ENCODE assay signal across 30 cellular contexts in genomic region chr1:180510882-180511281, GRCh38. TPM values are rescaled to one million over a fixed set of nuclear protein-coding genes. Genes with fewer than 3 reads are reported as not detected.
"Had no signal": no experiment of that assay in that cellular context is flagged by ENCODE, and none has a peak within 500 bp of the region (broad histone marks: within the 10 kb centered on the region; RNA-seq: fewer than 3 reads in every experiment).

No MANE protein-coding gene starts in this region.

- H3K9me3 ChIP-seq: stomach, suprapubic skin, testis, thoracic aorta, thyroid gland, tibial artery, tibial nerve, transverse colon, upper lobe of left lung, upper lobe of right lung, uterus, vagina had no signal

- FAIRE-seq: urothelium cell line had no signal

- ATAC-seq: stimulated activated effector memory CD8-positive, alpha-beta T cell treated with anti-CD3 and anti-CD28 coated beads, Interleukin-12 subunit alpha, Interleukin-12 subunit beta, amount 100 ng/mL, for 72 hours; stimulated activated memory B cell treated with anti-CD40 and anti-IgM and Interleukin-4, amounts not matched to agents 10 μg/mL and 1 μg/mL and 100 μg/mL, for 72 hours; stimulated activated naive B cell treated with anti-CD40 and anti-IgM and Interleukin-4, amounts not matched to agents 10 μg/mL and 1 μg/mL and 100 μg/mL, for 72 hours; stimulated activated naive CD8-positive, alpha-beta T cell treated with anti-CD3 and anti-CD28 coated beads, Interleukin-15, amount 100 ng/mL, for 72 hours; stimulated activated naive CD8-positive, alpha-beta T cell treated with anti-CD3 and anti-CD28 coated beads, Interleukin-15, Interleukin-2, amounts not matched to agents 100 U/mL and 50 U/mL, for 24 hours; upper lobe of right lung had no signal

- DNase-seq: stimulated activated CD4-positive, alpha-beta T cell treated with anti-CD3 and anti-CD28 coated beads, Interleukin-2, amount 100 ng/mL, for 48 hours; stimulated activated CD4-positive, alpha-beta T cell treated with anti-CD3 and anti-CD28 coated beads, Interleukin-4, amount 100 ng/mL, for 1 hour; stimulated activated CD4-positive, alpha-beta T cell treated with anti-CD3 and anti-CD28 coated beads, Interleukin-4, amount 100 ng/mL, for 24 hours; stimulated activated CD4-positive, alpha-beta T cell treated with anti-CD3 and anti-CD28 coated beads, Interleukin-4, amount 100 ng/mL, for 4 hours; stimulated activated CD8-positive, alpha-beta memory T cell treated with anti-CD3 and anti-CD28 coated beads, Interleukin-4, amount 100 ng/mL, for 48 hours; stimulated activated naive B cell treated with anti-CD40 and anti-IgM and Interleukin-4, amounts not matched to agents 10 μg/mL and 1 μg/mL and 100 μg/mL, for 72 hours; stimulated activated naive CD4-positive, alpha-beta T cell; stimulated activated naive CD4-positive, alpha-beta T cell treated with Interleukin-2 at 50 U/mL for 16 hours; stimulated activated naive CD8-positive, alpha-beta T cell treated with anti-CD3 and anti-CD28 coated beads, Interleukin-15, amount 100 ng/mL, for 72 hours; stimulated activated naive CD8-positive, alpha-beta T cell treated with anti-CD3 and anti-CD28 coated beads, Interleukin-15, Interleukin-2, amounts not matched to agents 100 U/mL and 50 U/mL, for 24 hours; stomach; substantia nigra; testis; thyroid gland; tibial artery; transverse colon; trophoblast cell; upper lobe of left lung; upper lobe of right lung; uterus had no signal

- H3K36me3 ChIP-seq: stomach, suprapubic skin, thoracic aorta, thyroid gland, tibial artery, tibial nerve, transverse colon, upper lobe of left lung, upper lobe of right lung, uterus, vagina had no signal

- H3K27ac ChIP-seq: stomach, suprapubic skin, testis, thoracic aorta, thyroid gland, tibial artery, tibial nerve, transverse colon, upper lobe of left lung, upper lobe of right lung, uterus, vagina had no signal

- H3K27me3 ChIP-seq: stomach, suprapubic skin, testis, thyroid gland, tibial artery, tibial nerve, transverse colon, upper lobe of left lung, upper lobe of right lung, uterus, vagina had no signal

- H3K4me1 ChIP-seq: uterus, vagina had no signal

- H3K4me3 ChIP-seq: stomach, suprapubic skin, testis, thoracic aorta, thyroid gland, tibial artery, tibial nerve, transverse colon, upper lobe of left lung, upper lobe of right lung, uterus, vagina had no signal

RNA-seq across cellular contexts. Expression of gene OVAAL, which starts 47.9 kb away (rescaled TPM):
- total RNA-seq: stomach, subcutaneous adipose tissue, suprapubic skin, temporal lobe, testis, thoracic aorta, thyroid gland, tibial nerve, upper lobe of left lung, upper lobe of right lung, ureter, uterus, vagina had no signal
